29 cellular contexts compared by ENCODE assay signal in the genomic region with DNA sequence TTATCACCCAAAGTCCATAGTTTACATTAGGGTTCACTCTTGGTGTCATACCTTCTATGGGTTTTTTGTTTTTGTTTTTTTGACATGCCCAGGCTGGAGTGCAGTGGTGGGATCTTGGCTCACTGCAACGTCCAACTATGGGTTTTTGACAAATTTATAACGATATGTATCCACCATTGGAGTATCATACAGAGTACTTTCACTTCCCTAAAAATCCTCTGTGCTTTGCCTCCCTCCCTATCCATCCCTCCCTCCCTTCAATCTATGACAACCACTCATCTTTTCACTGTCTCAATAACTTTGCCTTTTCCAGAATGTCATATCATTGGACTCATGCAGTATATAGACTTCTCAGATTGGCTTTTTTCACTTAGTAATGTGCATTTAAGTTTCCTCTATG.
"Had no signal": no experiment of that assay in that cellular context is flagged by ENCODE, and none has a peak within 500 bp of the region (broad histone marks: within the 10 kb centered on the region; RNA-seq: fewer than 3 reads in every experiment).

No MANE protein-coding gene starts in this region.

- H3K27ac ChIP-seq: ascending aorta, cardiac muscle cell, KMS-11, Peyer's patch, SJSA1, WERI-Rb-1 had no signal

- ATAC-seq: activated CD8-positive, alpha-beta T cell treated with anti-CD3 and anti-CD28 coated beads, Interleukin-2, amount 10 ng/mL, durations not matched to agents 7 days and 5 days; PC-3; SK-N-SH treated with all-trans-retinoic acid at 6 μM for 48 hours; T-cell had no signal

- DNase-seq: activated CD4-positive, alpha-beta T cell treated with anti-CD3 and anti-CD28 coated beads, Interleukin-2, amount 10 ng/mL, durations not matched to agents 24 days and 14 days; activated CD4-positive, alpha-beta T cell treated with anti-CD3 and anti-CD28 coated beads, Interleukin-2, amount 50 U/mL, for 4 hours; activated CD4-positive, CD25-positive, alpha-beta regulatory T cell; activated CD8-positive, alpha-beta T cell treated with anti-CD3 and anti-CD28 coated beads, Interleukin-2, amount 10 ng/mL, durations not matched to agents 7 days and 5 days; activated gamma-delta T cell; activated naive CD4-positive, alpha-beta T cell treated with Interleukin-2 at 50 U/mL for 16 hours; activated naive CD8-positive, alpha-beta T cell treated with anti-CD3 and anti-CD28 coated beads, Interleukin-2, amount 10 ng/mL, durations not matched to agents 7 days and 5 days; activated T-cell treated with anti-CD3 and anti-CD28 coated beads, Interleukin-2, amount 50 U/mL, for 24 hours; amygdala; NCI-H1105 treated with DMSO at 0.1 percent for 48 hours; NCI-H1436; NCI-H1694; NCI-H1930; NCI-H2081 treated with DMSO at 0.1 percent for 48 hours; NCI-H345; NCI-H524 treated with DMSO at 0.1 percent for 48 hours; PC-3; Peyer's patch; RPMI8226; SHP77 treated with DMSO at 0.1 percent for 48 hours; T-cell; T-helper 2 cell; T-helper 9 cell; WERI-Rb-1 had no signal

- H3K4me1 ChIP-seq: ascending aorta, Peyer's patch, SJSA1 had no signal

- H3K4me3 ChIP-seq: ascending aorta, cardiac muscle cell, Peyer's patch, SJSA1 had no signal

- H3K9me3 ChIP-seq: ascending aorta, Peyer's patch, SJSA1 had no signal

- H3K4me2 ChIP-seq: KMS-11 had no signal

- H3K9ac ChIP-seq: KMS-11 had no signal

- H3K27me3 ChIP-seq: ascending aorta, cardiac muscle cell, Peyer's patch, SJSA1 had no signal

- H3K36me3 ChIP-seq: ascending aorta, cardiac muscle cell, Peyer's patch, SJSA1, WERI-Rb-1 had no signal
